Comparison of ENCODE assay signal across 36 cellular contexts in genomic region chr6:143163621-143164020, GRCh38.
"Had no signal": no experiment of that assay in that cellular context is flagged by ENCODE, and none has a peak within 500 bp of the region (broad histone marks: within the 10 kb centered on the region; RNA-seq: fewer than 3 reads in every experiment).

No MANE protein-coding gene starts in this region.

- FAIRE-seq: TTC549 had no signal

- ATAC-seq: activated CD4-positive, alpha-beta T cell treated with anti-CD3 and anti-CD28 coated beads for 36 hours; activated CD4-positive, CD25-positive, alpha-beta regulatory T cell treated with anti-CD3 and anti-CD28 coated beads, Interleukin-2, amount 50 U/mL, for 24 hours; activated naive CD4-positive, alpha-beta T cell treated with anti-CD3 and anti-CD28 coated beads, Interleukin-2, amount 50 U/mL, for 72 hours; activated T-cell treated with anti-CD3 and anti-CD28 coated beads, Interleukin-2, amount 50 U/mL, for 4 hours; PC-3 had no signal

- H3K9ac ChIP-seq: SK-N-SH had no signal

- H3K36me3 Mint-ChIP-seq: activated CD4-positive, alpha-beta memory T cell treated with anti-CD3 and anti-CD28 coated beads for 36 hours; activated naive CD4-positive, alpha-beta T cell treated with anti-CD3 and anti-CD28 coated beads, Interleukin-2, amount 50 U/mL, for 72 hours; WTC11 had no signal

- H3K27me3 Mint-ChIP-seq: activated CD4-positive, alpha-beta memory T cell treated with anti-CD3 and anti-CD28 coated beads for 36 hours; activated CD4-positive, alpha-beta T cell treated with anti-CD3 and anti-CD28 coated beads for 36 hours; activated CD4-positive, alpha-beta T cell treated with anti-CD3 and anti-CD28 coated beads, Interleukin-2, amount 10 ng/mL, durations not matched to agents 7 days and 5 days; IgD-negative memory B cell had no signal

- H3K27me3 ChIP-seq: brain microvascular endothelial cell, MG63, Peyer's patch, SJSA1 had no signal

- H3K9me3 ChIP-seq: MG63, Peyer's patch, SJSA1, SK-N-SH had no signal

- H3K4me1 ChIP-seq: Peyer's patch, SJSA1 had no signal

- H3K9me3 Mint-ChIP-seq: activated CD4-positive, alpha-beta memory T cell treated with anti-CD3 and anti-CD28 coated beads for 36 hours; activated CD4-positive, alpha-beta T cell treated with anti-CD3 and anti-CD28 coated beads, Interleukin-2, amount 10 ng/mL, durations not matched to agents 7 days and 5 days; activated naive CD4-positive, alpha-beta T cell treated with anti-CD3 and anti-CD28 coated beads for 36 hours; activated T-helper 1 cell treated with anti-CD3 and anti-CD28 coated beads, Interleukin-12 subunit alpha, Interleukin-12 subunit beta, Interleukin-2, Interleukin-4 antibody, amounts not matched to agents 30 ng/mL and 10 ng/mL and 1 ng/mL, durations not matched to agents 14 hours and 24 hours and 36 hours; IgD-negative memory B cell; T-helper 1 cell treated with Interleukin-12 subunit alpha and Interleukin-12 subunit beta and Interleukin-4 antibody, amounts not matched to agents 30 μg/mL and 1 μg/mL, for 36 hours; T-helper 2 cell treated with Interferon-gamma antibody and Interleukin-4, amounts not matched to agents 5 μg/mL and 100 μg/mL, for 36 hours; WTC11 had no signal

- H3K4me3 Mint-ChIP-seq: activated CD4-positive, alpha-beta memory T cell treated with anti-CD3 and anti-CD28 coated beads for 36 hours; activated CD4-positive, alpha-beta T cell treated with anti-CD3 and anti-CD28 coated beads for 36 hours; activated CD4-positive, alpha-beta T cell treated with anti-CD3 and anti-CD28 coated beads, Interleukin-2, amount 10 ng/mL, durations not matched to agents 7 days and 5 days; activated naive CD4-positive, alpha-beta T cell treated with anti-CD3 and anti-CD28 coated beads for 36 hours; activated T-cell treated with anti-CD3 and anti-CD28 coated beads, Interleukin-2, amount 50 U/mL, for 4 hours; activated T-helper 1 cell treated with anti-CD3 and anti-CD28 coated beads, Interleukin-12 subunit alpha, Interleukin-12 subunit beta, Interleukin-2, Interleukin-4 antibody, amounts not matched to agents 30 ng/mL and 10 ng/mL and 1 ng/mL, durations not matched to agents 14 hours and 24 hours and 36 hours; IgD-negative memory B cell; T-helper 1 cell treated with Interleukin-12 subunit alpha and Interleukin-12 subunit beta and Interleukin-4 antibody, amounts not matched to agents 30 μg/mL and 1 μg/mL, for 36 hours; T-helper 2 cell treated with Interferon-gamma antibody and Interleukin-4, amounts not matched to agents 5 μg/mL and 100 μg/mL, for 36 hours; WTC11 had no signal

- H3K27ac Mint-ChIP-seq: activated CD4-positive, alpha-beta memory T cell treated with anti-CD3 and anti-CD28 coated beads for 36 hours; activated CD4-positive, alpha-beta T cell treated with anti-CD3 and anti-CD28 coated beads for 36 hours; activated CD4-positive, alpha-beta T cell treated with anti-CD3 and anti-CD28 coated beads, Interleukin-2, amount 10 ng/mL, durations not matched to agents 7 days and 5 days; activated naive CD4-positive, alpha-beta T cell treated with anti-CD3 and anti-CD28 coated beads for 36 hours; activated naive CD4-positive, alpha-beta T cell treated with anti-CD3 and anti-CD28 coated beads, Interleukin-2, amount 50 U/mL, for 72 hours; activated T-helper 1 cell treated with anti-CD3 and anti-CD28 coated beads, Interleukin-12 subunit alpha, Interleukin-12 subunit beta, Interleukin-2, Interleukin-4 antibody, amounts not matched to agents 30 ng/mL and 10 ng/mL and 1 ng/mL, durations not matched to agents 14 hours and 24 hours and 36 hours; T-helper 1 cell treated with Interleukin-12 subunit alpha and Interleukin-12 subunit beta and Interleukin-4 antibody, amounts not matched to agents 30 μg/mL and 1 μg/mL, for 36 hours; T-helper 2 cell treated with Interferon-gamma antibody and Interleukin-4, amounts not matched to agents 5 μg/mL and 100 μg/mL, for 36 hours; WTC11 had no signal

- DNase-seq: activated CD4-positive, alpha-beta memory T cell treated with anti-CD3 and anti-CD28 coated beads for 36 hours; activated CD4-positive, alpha-beta T cell treated with anti-CD3 and anti-CD28 coated beads for 36 hours; activated CD4-positive, alpha-beta T cell treated with anti-CD3 and anti-CD28 coated beads, Interleukin-2, amount 10 ng/mL, durations not matched to agents 7 days and 5 days; activated CD8-positive, alpha-beta memory T cell treated with anti-CD3 and anti-CD28 coated beads, Interleukin-2, amount 50 U/mL, for 4 hours; activated gamma-delta T cell treated with Interleukin-2 at 50 U/mL for 16 hours; activated naive CD4-positive, alpha-beta T cell treated with anti-CD3 and anti-CD28 coated beads for 36 hours; activated T-cell treated with anti-CD3 and anti-CD28 coated beads for 4 hours; activated T-cell treated with anti-CD3 and anti-CD28 coated beads, Interleukin-2, amount 50 U/mL, for 4 hours; anterior cingulate cortex; brain microvascular endothelial cell; Kasumi-1; KG1; MG63; NCI-H1048; NCI-H1436 treated with DMSO at 0.1 percent for 48 hours; NCI-H1694 treated with DMSO at 0.1 percent for 48 hours; NCI-H2029 treated with DMSO at 0.1 percent for 48 hours; NCI-H2107; NCI-H2171; NCI-H510A; NCI-H526; NCI-H748 treated with DMSO at 0.1 percent for 48 hours; PC-3; Peyer's patch; RPMI8226; SHP77 treated with DMSO at 0.1 percent for 48 hours; SK-N-SH had no signal

- H3K4me1 Mint-ChIP-seq: activated CD4-positive, alpha-beta T cell treated with anti-CD3 and anti-CD28 coated beads for 36 hours; activated CD4-positive, alpha-beta T cell treated with anti-CD3 and anti-CD28 coated beads, Interleukin-2, amount 10 ng/mL, durations not matched to agents 7 days and 5 days; IgD-negative memory B cell had no signal

- H3K4me3 ChIP-seq: MG63, Peyer's patch, SJSA1 had no signal

- H3K27ac ChIP-seq: brain microvascular endothelial cell, Peyer's patch, SJSA1 had no signal

- H3K4me2 ChIP-seq: SK-N-SH had no signal

- H3K36me3 ChIP-seq: brain microvascular endothelial cell, MG63 had no signal
